ENCODE assay signal across 8 cellular contexts in genomic region chr6:42075159-42075838, GRCh38. TPM values are rescaled to one million over a fixed set of nuclear protein-coding genes. Genes with fewer than 3 reads are reported as not detected.
DNase-seq lines count a peak whose midpoint lies in the region; ATAC-seq and TF ChIP-seq lines count a peak whose summit lies in the region.

No MANE protein-coding gene starts in this region.

- H3K9me3 ChIP-seq in effector memory CD4-positive, alpha-beta T cell (ENCODE audit: control insufficient read depth, low read length), result no peaks in the 10 kb centered on the region

- H2BK5ac ChIP-seq in mesendoderm (ENCODE audit: low read length), result no peak overlapping the region

- peaks cover 24% of the 10 kb centered on the region for H3K36me3 ChIP-seq in H7 (replicated peaks; ENCODE audit: control insufficient read depth, insufficient read depth, low read length)
- H3K36me3 ChIP-seq in effector memory CD4-positive, alpha-beta T cell (ENCODE audit: control insufficient read depth, insufficient read depth, low read length), result peaks cover 45% of the 10 kb centered on the region
- no peaks in the 10 kb centered on the region for H3K36me3 ChIP-seq in mesendoderm (ENCODE audit: control insufficient read depth, insufficient read depth, low read length)

- no peak overlapping the region for H3K18ac ChIP-seq in mesendoderm (ENCODE audit: low read length)

- H3K27me3 Mint-ChIP-seq in activated CD4-positive, alpha-beta memory T cell treated with anti-CD3 and anti-CD28 coated beads, Interleukin-2, amount 10 ng/mL, durations not matched to agents 7 days and 5 days, result no peaks in the 10 kb centered on the region

- H3K4me1 Mint-ChIP-seq in activated CD4-positive, alpha-beta memory T cell treated with anti-CD3 and anti-CD28 coated beads, Interleukin-2, amount 10 ng/mL, durations not matched to agents 7 days and 5 days, result peaks cover 18% of the 10 kb centered on the region

- H2BK120ac ChIP-seq in mesendoderm (ENCODE audit: low read depth, low read length), result no peak overlapping the region

- no peak overlapping the region for H3K4me3 Mint-ChIP-seq in activated CD4-positive, alpha-beta memory T cell treated with anti-CD3 and anti-CD28 coated beads, Interleukin-2, amount 10 ng/mL, durations not matched to agents 7 days and 5 days

- H3K56ac ChIP-seq in mesendoderm (ENCODE audit: low read length), result no peak overlapping the region

- H3K23ac ChIP-seq in mesendoderm (ENCODE audit: low read length), result no peak overlapping the region

- H3K79me1 ChIP-seq in mesendoderm (ENCODE audit: low read length), result no peaks in the 10 kb centered on the region

- CTCF ChIA-PET in activated CD4-positive, alpha-beta memory T cell treated with anti-CD3 and anti-CD28 coated beads, Interleukin-2, amount 10 ng/mL, durations not matched to agents 7 days and 5 days (lab: Charles Lee), result interaction anchor here (0.9 to 2.6 kb wide), 4 partner anchors 24 to 472 kb away, joined by 3 to 8 read pairs (median 4); no protein-coding TSS in a partner anchor

- no peak overlapping the region for H3K4me2 ChIP-seq in mesendoderm (ENCODE audit: low read length)

- no peak overlapping the region for H3K9ac ChIP-seq in mesendoderm (ENCODE audit: low read length)

- no peak overlapping the region for H3K27ac Mint-ChIP-seq in activated CD4-positive, alpha-beta memory T cell treated with anti-CD3 and anti-CD28 coated beads, Interleukin-2, amount 10 ng/mL, durations not matched to agents 7 days and 5 days

- no peaks in the 10 kb centered on the region for H3K79me2 ChIP-seq in mesendoderm (ENCODE audit: control insufficient read depth, insufficient read depth, low read length)

- peaks cover 49% of the 10 kb centered on the region for H3K36me3 Mint-ChIP-seq in activated CD4-positive, alpha-beta memory T cell treated with anti-CD3 and anti-CD28 coated beads, Interleukin-2, amount 10 ng/mL, durations not matched to agents 7 days and 5 days (ENCODE audit: low read depth)

- H3K4me3 ChIP-seq in AG10803 (ENCODE audit: low read length) (no peak overlapping the region), H7 (ENCODE audit: insufficient read depth, low read depth, low read length) (no peak overlapping the region), mesendoderm (ENCODE audit: low read length) (no peak overlapping the region)
- H3K4me3 ChIP-seq in effector memory CD4-positive, alpha-beta T cell (ENCODE audit: insufficient read depth, low read depth, low read length, poor library complexity, severe bottlenecking), result no peak overlapping the region

- H2BK15ac ChIP-seq in mesendoderm (replicated peaks; ENCODE audit: low read depth), result no peak overlapping the region

- H3K27me3 ChIP-seq in H7 (ENCODE audit: control insufficient read depth, insufficient read depth, low read length), result no peaks in the 10 kb centered on the region
- H3K27me3 ChIP-seq in effector memory CD4-positive, alpha-beta T cell (replicated peaks; ENCODE audit: control insufficient read depth, insufficient read depth, low read length, poor library complexity, severe bottlenecking), result no peaks in the 10 kb centered on the region
- H3K27me3 ChIP-seq in mesendoderm (ENCODE audit: insufficient read depth, low read length, poor library complexity), result no peaks in the 10 kb centered on the region

- H3K9me3 Mint-ChIP-seq in activated CD4-positive, alpha-beta memory T cell treated with anti-CD3 and anti-CD28 coated beads, Interleukin-2, amount 10 ng/mL, durations not matched to agents 7 days and 5 days, result no peaks in the 10 kb centered on the region

- no peak overlapping the region for H2AK5ac ChIP-seq in mesendoderm (ENCODE audit: low read length)

- no peaks in the 10 kb centered on the region for H3K4me1 ChIP-seq in effector memory CD4-positive, alpha-beta T cell (ENCODE audit: control insufficient read depth, insufficient read depth, low read length, poor library complexity, severe bottlenecking)
- no peaks in the 10 kb centered on the region for H3K4me1 ChIP-seq in mesendoderm (ENCODE audit: control insufficient read depth, low read depth, low read length)

- TF ChIP-seq CTCF in AG10803 (conservative IDR thresholded peaks at IDR 0.05; ENCODE audit: low read length), result peak; percentile 98

- WGBS in mesendoderm (ENCODE audit: extremely low coverage, insufficient coverage, low lambda C conversion rate), result no CpG with 5 or more reads among the region's 7 CpGs

- POLR2A ChIA-PET in activated CD4-positive, alpha-beta memory T cell treated with anti-CD3 and anti-CD28 coated beads, Interleukin-2, amount 10 ng/mL, durations not matched to agents 7 days and 5 days (lab: Charles Lee), result no interaction called here

- DNase-seq in AG10803 (ENCODE audit: low read depth), result peak; percentile 72
- peak; percentile 86 for DNase-seq in H7
- peak; percentile 46 for DNase-seq in NCI-H748 treated with DMSO at 0.1 percent for 48 hours (lab: John Stamatoyannopoulos, UW)
- peak; percentile 69 for DNase-seq in activated CD4-positive, alpha-beta memory T cell treated with anti-CD3 and anti-CD28 coated beads, Interleukin-2, amount 10 ng/mL, durations not matched to agents 7 days and 5 days
- DNase-seq in effector memory CD4-positive, alpha-beta T cell, result peak; percentile 3 to 32 (median 11)
- peak; percentile 72 for DNase-seq in mesendoderm
- DNase-seq in stimulated activated CD8-positive, alpha-beta memory T cell treated with anti-CD3 and anti-CD28 coated beads, Interleukin-7, amount 100 ng/mL, for 1 hour (ENCODE audit: low read depth in 2 of 2), result peak; percentile 15 to 31

- H3K27ac ChIP-seq in effector memory CD4-positive, alpha-beta T cell (ENCODE audit: insufficient read depth, low read length, poor library complexity, severe bottlenecking), result no peak overlapping the region
- H3K27ac ChIP-seq in mesendoderm (ENCODE audit: low read depth, low read length), result no peak overlapping the region

- no peak overlapping the region for H4K5ac ChIP-seq in mesendoderm (ENCODE audit: low read length)

- no peak overlapping the region for H4K8ac ChIP-seq in mesendoderm (ENCODE audit: low read depth, low read length)

- no peak for ATAC-seq in GM18502 (IDR thresholded peaks at IDR 0.05; ENCODE audit: poor library complexity, unreplicated experiment)

- no peak overlapping the region for H3K4ac ChIP-seq in mesendoderm (ENCODE audit: low read depth, low read length)

RNA-seq across cellular contexts. Expression of gene TAF8, which starts 25.0 kb away (rescaled TPM):
- total RNA-seq in H7 (2014; rRNA removed; shearing (Covaris generic)), result 8.7 and 13.9 TPM in 2 replicates
- 10 to 100 TPM; 48.0 to 55.1 TPM for total RNA-seq in activated CD4-positive, alpha-beta memory T cell treated with anti-CD3 and anti-CD28 coated beads, Interleukin-2, amount 10 ng/mL, durations not matched to agents 7 days and 5 days
- 18.5 TPM for polyA plus RNA-seq in mesendoderm (2013, experiment 1 of 2)
- 19.3 TPM for polyA plus RNA-seq in mesendoderm (2013, experiment 2 of 2)

Comparison
In these comparisons a context has a peak if more than half of its experiments do, and no peak if none do; other contexts are left out.
1. DNase-seq: peak in every context shown above with its lines; median percentile 86 in H7; 72 in AG10803; 72 in mesendoderm; 69 in activated CD4-positive, alpha-beta memory T cell treated with anti-CD3 and anti-CD28 coated beads, Interleukin-2, amount 10 ng/mL, durations not matched to agents 7 days and 5 days; 46 in NCI-H748 treated with DMSO at 0.1 percent for 48 hours; 23 in stimulated activated CD8-positive, alpha-beta memory T cell treated with anti-CD3 and anti-CD28 coated beads, Interleukin-7, amount 100 ng/mL, for 1 hour; 11 in effector memory CD4-positive, alpha-beta T cell.